Comparison of ENCODE assay signal across 16 cellular contexts in genomic region chr9:91577540-91577939, GRCh38.
"Had no signal": no experiment of that assay in that cellular context is flagged by ENCODE, and none has a peak within 500 bp of the region (broad histone marks: within the 10 kb centered on the region; RNA-seq: fewer than 3 reads in every experiment).

No MANE protein-coding gene starts in this region.

- ATAC-seq: activated CD4-positive, CD25-positive, alpha-beta regulatory T cell treated with anti-CD3 and anti-CD28 coated beads, Interleukin-2, amount 50 U/mL, for 24 hours; activated CD8-positive, alpha-beta memory T cell treated with anti-CD3 and anti-CD28 coated beads, Interleukin-2, amount 10 ng/mL, durations not matched to agents 7 days and 5 days; left lung; T-helper 17 cell had no signal

- H3K4me1 ChIP-seq: breast epithelium, heart left ventricle, left lung, thyroid gland had no signal

- H3K27ac ChIP-seq: breast epithelium, left lung, ovary, thyroid gland had no signal

- H3K4me3 Mint-ChIP-seq: activated CD8-positive, alpha-beta memory T cell treated with anti-CD3 and anti-CD28 coated beads, Interleukin-2, amount 10 ng/mL, durations not matched to agents 7 days and 5 days; activated naive CD8-positive, alpha-beta T cell; activated T-cell treated with anti-CD3 and anti-CD28 coated beads, Interleukin-2, amount 50 U/mL, for 24 hours; memory B cell; nephron; T-helper 17 cell had no signal

- DNase-seq: activated CD4-positive, alpha-beta T cell treated with anti-CD3 and anti-CD28 coated beads, Interleukin-2, amount 50 U/mL, for 4 hours; activated CD8-positive, alpha-beta memory T cell treated with anti-CD3 and anti-CD28 coated beads, Interleukin-2, amount 10 ng/mL, durations not matched to agents 7 days and 5 days; activated gamma-delta T cell; activated T-cell treated with anti-CD3 and anti-CD28 coated beads, Interleukin-2, amount 50 U/mL, for 24 hours; heart left ventricle; islet precursor cell; left lung; ovary; stomach; T-helper 17 cell; thyroid gland had no signal

- H3K9me3 Mint-ChIP-seq: activated T-cell treated with anti-CD3 and anti-CD28 coated beads, Interleukin-2, amount 50 U/mL, for 24 hours; memory B cell; nephron had no signal

- H3K4me3 ChIP-seq: breast epithelium, heart left ventricle, left lung, ovary, stomach, thyroid gland had no signal

- H3K36me3 ChIP-seq: breast epithelium, heart left ventricle, left lung, ovary, stomach, thyroid gland had no signal

- H3K27ac Mint-ChIP-seq: activated CD8-positive, alpha-beta memory T cell treated with anti-CD3 and anti-CD28 coated beads, Interleukin-2, amount 10 ng/mL, durations not matched to agents 7 days and 5 days; activated naive CD8-positive, alpha-beta T cell; activated T-cell treated with anti-CD3 and anti-CD28 coated beads, Interleukin-2, amount 50 U/mL, for 24 hours; memory B cell; nephron; T-helper 17 cell had no signal

- H3K27me3 ChIP-seq: breast epithelium, ovary, stomach, thyroid gland had no signal

- H3K36me3 Mint-ChIP-seq: activated CD8-positive, alpha-beta memory T cell treated with anti-CD3 and anti-CD28 coated beads, Interleukin-2, amount 10 ng/mL, durations not matched to agents 7 days and 5 days; activated naive CD8-positive, alpha-beta T cell; memory B cell had no signal

- H3K4me1 Mint-ChIP-seq: activated CD8-positive, alpha-beta memory T cell treated with anti-CD3 and anti-CD28 coated beads, Interleukin-2, amount 10 ng/mL, durations not matched to agents 7 days and 5 days; memory B cell had no signal

- H3K9me3 ChIP-seq: breast epithelium, heart left ventricle, left lung, ovary, stomach, thyroid gland had no signal
